ENCODE assay signal across 8 cellular contexts in genomic region chr11:77047007-77047927, GRCh38. TPM values are rescaled to one million over a fixed set of nuclear protein-coding genes. Genes with fewer than 3 reads are reported as not detected.
A peak's percentile ranks its signal among the peaks of the same experiment; 100 is the strongest.
DNase-seq lines count a peak whose midpoint lies in the region; FAIRE-seq and TF ChIP-seq lines count a peak whose summit lies in the region.

No MANE protein-coding gene starts in this region.

- H3K36me3 ChIP-seq in GM23248 (ENCODE audit: low read depth): no peaks in the 10 kb centered on the region
- no peaks in the 10 kb centered on the region for H3K36me3 ChIP-seq in neuronal stem cell (replicated peaks in 1 of 2; ENCODE audit: control insufficient read depth in 2 of 2, insufficient read depth in 2 of 2, low read length in 2 of 2)
- H3K36me3 ChIP-seq in thymus (ENCODE audit: control insufficient read depth, insufficient read depth): no peaks in the 10 kb centered on the region

- no peak overlapping the region for H4K91ac ChIP-seq in neuronal stem cell (ENCODE audit: low read depth, low read length, poor library complexity)

- no peaks in the 10 kb centered on the region for H4K20me1 ChIP-seq in GM23248 (ENCODE audit: insufficient read depth)

- WGBS in GM23248 (ENCODE audit: low coverage in 1 of 2, low lambda C conversion rate in 2 of 2, missing lambda C conversion rate in 2 of 2), 2 experiments: 4 to 5% methylated on average over 15 of the region's 15 CpGs
- no CpG with 5 or more reads among the region's 15 CpGs for WGBS in neuronal stem cell (ENCODE audit: extremely low coverage in 2 of 2, insufficient read length in 2 of 2, insufficient replicate concordance in 1 of 2), 2 donors
- WGBS in thymus: 5% methylated on average over 15 of the region's 15 CpGs

- peaks cover 6% of the 10 kb centered on the region; the same call in 1 of the 2 replicates for H3F3A ChIP-seq in GM23248 (ENCODE audit: insufficient read depth)

- no peak overlapping the region for H2BK120ac ChIP-seq in neuronal stem cell (ENCODE audit: low read depth, low read length)

- DNase-seq in EH (ENCODE audit: low read depth) (peak; percentile 96), GM23248 (peak; percentile 92), LNCaP clone FGC (ENCODE audit: low read depth) (peak; percentile 83), RPMI8226 (peak; percentile 96), frontal cortex (ENCODE audit: low spot score in 2 of 2) (peak; percentile 70 to 78), neuronal stem cell (ENCODE audit: low spot score) (peak; percentile 67)
- peak; percentile 88 for DNase-seq in activated effector memory CD4-positive, alpha-beta T cell treated with anti-CD3 and anti-CD28 coated beads, Interleukin-2, amount 50 U/mL, for 16 hours

- no peak overlapping the region for H3K4ac ChIP-seq in neuronal stem cell (ENCODE audit: low read length)

- no peak overlapping the region for H2BK12ac ChIP-seq in neuronal stem cell (ENCODE audit: low read length)

- H3K27ac ChIP-seq in GM23248: no peak overlapping the region
- H3K27ac ChIP-seq in neuronal stem cell (replicated peaks; ENCODE audit: low read length): no peak overlapping the region
- H3K27ac ChIP-seq in thymus (ENCODE audit: low read depth): no peak overlapping the region

- H3K9me3 ChIP-seq in GM23248 (ENCODE audit: low read depth) (no peaks in the 10 kb centered on the region), neuronal stem cell (replicated peaks in 1 of 2; ENCODE audit: control insufficient read depth in 2 of 2, insufficient read depth in 1 of 2, low read depth in 1 of 2, low read length in 2 of 2) (no peaks in the 10 kb centered on the region), thymus (ENCODE audit: control insufficient read depth) (no peaks in the 10 kb centered on the region)

- H3K27me3 ChIP-seq in GM23248 (replicated peaks; ENCODE audit: insufficient read depth): no peaks in the 10 kb centered on the region
- H3K27me3 ChIP-seq in neuronal stem cell (ENCODE audit: control insufficient read depth in 3 of 3, insufficient read depth in 3 of 3, low read depth in 1 of 3, low read length in 3 of 3): peaks cover 0 to 16% (median 10%) of the 10 kb centered on the region in 3 experiments
- peaks cover 6% of the 10 kb centered on the region for H3K27me3 ChIP-seq in thymus (ENCODE audit: control insufficient read depth, insufficient read depth)

- TF ChIP-seq CTCF in LNCaP clone FGC (IDR thresholded peaks at IDR 0.05; ENCODE audit: control insufficient read depth, extremely low read depth, insufficient read depth): peak; percentile 56

- no peak overlapping the region for H4K8ac ChIP-seq in neuronal stem cell (ENCODE audit: low read depth, low read length)

- no peak overlapping the region for H2BK5ac ChIP-seq in neuronal stem cell (ENCODE audit: low read length)

- no peak overlapping the region for H3K23ac ChIP-seq in neuronal stem cell (ENCODE audit: low read depth, low read length, poor library complexity)

- no peaks in the 10 kb centered on the region for H3K79me2 ChIP-seq in GM23248 (ENCODE audit: insufficient read depth)

- H2AK5ac ChIP-seq in neuronal stem cell (ENCODE audit: low read depth, low read length): no peak overlapping the region

- no peaks in the 10 kb centered on the region; the same call in 1 of the 2 replicates for H3K4me1 ChIP-seq in GM23248 (ENCODE audit: insufficient read depth)
- H3K4me1 ChIP-seq in neuronal stem cell (ENCODE audit: control insufficient read depth in 2 of 2, insufficient read depth in 1 of 2, low read depth in 1 of 2, low read length in 2 of 2): peaks cover 1 to 3% of the 10 kb centered on the region in 2 donors
- H3K4me1 ChIP-seq in thymus (ENCODE audit: control insufficient read depth, insufficient read depth, low read length): no peaks in the 10 kb centered on the region

- no peaks in the 10 kb centered on the region for H3K9me2 ChIP-seq in GM23248 (ENCODE audit: insufficient read depth)

- no peak overlapping the region for H2BK15ac ChIP-seq in neuronal stem cell (ENCODE audit: low read length)

- H3K9ac ChIP-seq in GM23248 (peak overlapping the region; percentile 48), neuronal stem cell (ENCODE audit: low read depth, low read length, poor library complexity) (no peak overlapping the region)

- H3K4me3 ChIP-seq in GM23248 (peak overlapping the region; percentile 78), LNCaP clone FGC (ENCODE audit: low read depth, low read length) (no peak overlapping the region), neuronal stem cell (ENCODE audit: low read length in 2 of 2) (peak overlapping the region in 1 of 2 donors; percentile 25), thymus (ENCODE audit: low read length) (peak overlapping the region; percentile 37)

- no peaks in the 10 kb centered on the region for H3K79me1 ChIP-seq in neuronal stem cell (ENCODE audit: low read depth, low read length)

- H3K14ac ChIP-seq in neuronal stem cell (ENCODE audit: low read length): no peak overlapping the region

- H3K18ac ChIP-seq in neuronal stem cell (ENCODE audit: low read length): no peak overlapping the region

- peak; percentile 95 for FAIRE-seq in frontal cortex (lab: Jason Lieb, UNC)

- H3K4me2 ChIP-seq in GM23248 (ENCODE audit: unreplicated experiment) (peak overlapping the region; percentile 99), neuronal stem cell (ENCODE audit: insufficient read depth, low read length, poor library complexity, severe bottlenecking) (peak overlapping the region; percentile 2)

- in situ Hi-C loops in GM23248 (cut with MboI): no loop called here

- H2AFZ ChIP-seq in GM23248 (peak overlapping the region; percentile 76), neuronal stem cell (ENCODE audit: low read length) (peak overlapping the region; percentile 73)

RNA-seq across cellular contexts. Expression of gene B3GNT6, which starts 13.1 kb away (rescaled TPM):
- total RNA-seq in GM23248 (2014; rRNA removed; shearing (Covaris generic)): not detected in 2 replicates
- not detected in 2 replicates for polyA plus RNA-seq in GM23248 (2016; fragmentation: Nextera tagmentation; extraction: Ambion mirVana)
- not detected for total RNA-seq in frontal cortex
- polyA plus RNA-seq in neuronal stem cell (2013, experiment 1 of 2): not detected
- polyA plus RNA-seq in neuronal stem cell (2013, experiment 2 of 2): not detected
- not detected for polyA plus RNA-seq in thymus

RNA-seq across cellular contexts. Expression of gene CAPN5, which starts 19.5 kb away (rescaled TPM):
- total RNA-seq in GM23248 (2014; rRNA removed; shearing (Covaris generic)): 22.4 and 27.7 TPM in 2 replicates
- polyA plus RNA-seq in GM23248 (2016; fragmentation: Nextera tagmentation; extraction: Ambion mirVana) (17.8 and 18.3 TPM in 2 replicates), thymus (3.0 TPM)
- total RNA-seq in frontal cortex: 8.6 TPM
- 7.6 TPM for polyA plus RNA-seq in neuronal stem cell (2013, experiment 1 of 2)
- polyA plus RNA-seq in neuronal stem cell (2013, experiment 2 of 2): 8.0 TPM

RNA-seq across cellular contexts. Expression of gene OMP, which starts 55.4 kb away (rescaled TPM):
- total RNA-seq in GM23248 (2014; rRNA removed; shearing (Covaris generic)): not detected in 2 replicates
- polyA plus RNA-seq in GM23248 (2016; fragmentation: Nextera tagmentation; extraction: Ambion mirVana) (not detected in 2 replicates), thymus (not detected)
- total RNA-seq in frontal cortex: not detected
- not detected for polyA plus RNA-seq in neuronal stem cell (2013, experiment 1 of 2)
- not detected for polyA plus RNA-seq in neuronal stem cell (2013, experiment 2 of 2)
